8 cellular contexts compared by ENCODE assay signal in genomic region chr11:66311470-66311964, GRCh38. TPM values are rescaled to one million over a fixed set of nuclear protein-coding genes. Genes with fewer than 3 reads are reported as not detected.
DNase-seq lines count a peak whose midpoint lies in the region; ATAC-seq and TF ChIP-seq lines count a peak whose summit lies in the region.

No MANE protein-coding gene starts in this region.

- no peaks in the 10 kb centered on the region for H3K36me3 Mint-ChIP-seq in endodermal cell (ENCODE audit: low read depth)
- H3K36me3 Mint-ChIP-seq in progenitor cell of endocrine pancreas (ENCODE audit: insufficient read depth) = no peaks in the 10 kb centered on the region

- peak overlapping the region; percentile 72 for H3K4me3 Mint-ChIP-seq in endodermal cell
- peak overlapping the region; percentile 88 for H3K4me3 Mint-ChIP-seq in progenitor cell of endocrine pancreas (ENCODE audit: low read depth)

- peak overlapping the region; percentile 66 for H3K4me3 ChIP-seq in NB4 (ENCODE audit: low read depth, low read length)
- H3K4me3 ChIP-seq in endodermal cell (ENCODE audit: low read length) = peak overlapping the region; percentile 90

- no peaks in the 10 kb centered on the region for H3K9me3 Mint-ChIP-seq in endodermal cell
- H3K9me3 Mint-ChIP-seq in progenitor cell of endocrine pancreas (ENCODE audit: low read depth) = no peaks in the 10 kb centered on the region

- CTCF ChIA-PET in GM10248 (lab: Yijun Ruan, JAX) = interaction anchor here (0.6 to 5.9 kb wide), 28 partner anchors 10 to 113 kb away, joined by 3 to 126 read pairs (median 7); partner anchors contain the start of genes BRMS1, NPAS4, RIN1 and TMEM151A

- 25 to 31% methylated on average over 9 to 26 of the region's 26 CpGs for WGBS in endodermal cell (ENCODE audit: insufficient coverage in 1 of 2, insufficient read length in 1 of 2), 2 experiments

- no peak for TF ChIP-seq POLR2A in NB4 (IDR thresholded peaks at IDR 0.05; ENCODE audit: extremely low read depth, insufficient read length)

- no peak for DNase-seq in GM10248 (ENCODE audit: extremely low spot score)
- no peak for DNase-seq in NB4 (ENCODE audit: low read depth)
- DNase-seq in endodermal cell = no peak
- DNase-seq in progenitor cell of endocrine pancreas (ENCODE audit: low spot score, unreplicated experiment) = no peak

- POLR2A ChIA-PET in GM10248 (lab: Yijun Ruan, JAX) = interaction anchor here (0.6 to 1.6 kb wide), 3 partner anchors 22 to 387 kb away, joined by 3 to 14 read pairs (median 3); partner anchors contain the start of genes RBM4B and YIF1A

- H3K27ac Mint-ChIP-seq in endodermal cell (peak overlapping the region; percentile 95), progenitor cell of endocrine pancreas (peak overlapping the region; percentile 98)

- peak overlapping the region; percentile 81 for H3K27ac ChIP-seq in endodermal cell (ENCODE audit: low read depth, low read length)

- H3K9ac ChIP-seq in endodermal cell (ENCODE audit: extremely low read depth, low read length, poor library complexity, severe bottlenecking) = peak overlapping the region; percentile 64

- H3K9me3 ChIP-seq in endodermal cell (ENCODE audit: control insufficient read depth, low read length) = no peaks in the 10 kb centered on the region

- peaks cover 3% of the 10 kb centered on the region for H3K4me1 ChIP-seq in endodermal cell (ENCODE audit: control insufficient read depth, insufficient read depth, low read length)

- H3K36me3 ChIP-seq in endodermal cell (ENCODE audit: control insufficient read depth, insufficient read depth, low read length) = no peaks in the 10 kb centered on the region

- H3K27me3 Mint-ChIP-seq in endodermal cell (ENCODE audit: insufficient read depth) (peaks cover 33% of the 10 kb centered on the region), progenitor cell of endocrine pancreas (peaks cover 51% of the 10 kb centered on the region)

- TF ChIP-seq CTCF in GM10248 (IDR thresholded peaks at IDR 0.05; ENCODE audit: control extremely low read depth, extremely low read depth, low read depth, missing control alignments) = peak; percentile 87
- peak; percentile 94 for TF ChIP-seq CTCF in NB4 (IDR thresholded peaks at IDR 0.05; ENCODE audit: low read depth, low read length)
- peak; percentile 92 for TF ChIP-seq CTCF in endodermal cell (conservative IDR thresholded peaks at IDR 0.05)
- no peak for TF ChIP-seq CTCF in progenitor cell of endocrine pancreas (IDR thresholded peaks at IDR 0.05; ENCODE audit: unreplicated experiment)

- no peaks in the 10 kb centered on the region for H3K27me3 ChIP-seq in endodermal cell (ENCODE audit: control insufficient read depth, insufficient read depth, low read length, poor library complexity, severe bottlenecking)

- ATAC-seq in GM18519 (IDR thresholded peaks at IDR 0.05; ENCODE audit: low FRiP score, unreplicated experiment) (no peak), HG03139 (IDR thresholded peaks at IDR 0.05; ENCODE audit: unreplicated experiment) (no peak), HG03280 (IDR thresholded peaks at IDR 0.05; ENCODE audit: unreplicated experiment) (no peak), GM18873 (IDR thresholded peaks at IDR 0.05; ENCODE audit: low FRiP score, unreplicated experiment) (no peak)

- H3K4me1 Mint-ChIP-seq in endodermal cell (peaks cover 5% of the 10 kb centered on the region), progenitor cell of endocrine pancreas (ENCODE audit: low read depth) (peaks cover 2% of the 10 kb centered on the region)

RNA-seq across cellular contexts. Expression of gene CD248, which starts 5.3 kb away (rescaled TPM):
- total RNA-seq in endodermal cell (under 1 TPM; 0.33 to 0.40 TPM), progenitor cell of endocrine pancreas (0.22 and 0.67 TPM in 2 replicates)
- 4.7 TPM for polyA plus RNA-seq in endodermal cell (2013, experiment 1 of 2)
- 5.5 TPM for polyA plus RNA-seq in endodermal cell (2013, experiment 2 of 2)

RNA-seq across cellular contexts. Expression of gene TMEM151A, which starts 19.8 kb away (rescaled TPM):
- total RNA-seq in endodermal cell (under 1 TPM in 1 of 2 donors, not detected in 1; 0.20 TPM), progenitor cell of endocrine pancreas (0.33 and 0.57 TPM in 2 replicates)
- polyA plus RNA-seq in endodermal cell (2013, experiment 1 of 2) = 0.50 TPM
- polyA plus RNA-seq in endodermal cell (2013, experiment 2 of 2) = 0.41 TPM

RNA-seq across cellular contexts. Expression of gene YIF1A, which starts 22.6 kb away (rescaled TPM):
- 10 to 100 TPM; 70.6 to 80.1 TPM for total RNA-seq in endodermal cell
- polyA plus RNA-seq in endodermal cell (2013, experiment 1 of 2) = 55.2 TPM
- polyA plus RNA-seq in endodermal cell (2013, experiment 2 of 2) = 51.0 TPM
- 61.7 and 64.6 TPM in 2 replicates for total RNA-seq in progenitor cell of endocrine pancreas

RNA-seq across cellular contexts. Expression of gene RIN1, which starts 24.7 kb away (rescaled TPM):
- total RNA-seq in endodermal cell (1 to 10 TPM; 2.2 to 2.6 TPM), progenitor cell of endocrine pancreas (1.5 and 2.3 TPM in 2 replicates)
- polyA plus RNA-seq in endodermal cell (2013, experiment 1 of 2) = 3.6 TPM
- polyA plus RNA-seq in endodermal cell (2013, experiment 2 of 2) = 4.0 TPM

RNA-seq across cellular contexts. Expression of gene BRMS1, which starts 33.4 kb away (rescaled TPM):
- total RNA-seq in endodermal cell = 10 to 100 TPM; 38.7 to 40.3 TPM
- polyA plus RNA-seq in endodermal cell (2013, experiment 1 of 2) = 29.5 TPM
- polyA plus RNA-seq in endodermal cell (2013, experiment 2 of 2) = 30.5 TPM
- total RNA-seq in progenitor cell of endocrine pancreas = 38.1 and 38.3 TPM in 2 replicates
